ENCODE assay signal across 19 cellular contexts in genomic region chr1:116314305-116314919, GRCh38.
"Had no signal": no experiment of that assay in that cellular context is flagged by ENCODE, and none has a peak within 500 bp of the region (broad histone marks: within the 10 kb centered on the region; RNA-seq: fewer than 3 reads in every experiment).

No MANE protein-coding gene starts in this region.

- H3K27me3 ChIP-seq: colonic mucosa, esophagus squamous epithelium, ovary, transverse colon, vagina had no signal

- ATAC-seq: activated naive CD8-positive, alpha-beta T cell treated with anti-CD3 and anti-CD28 coated beads, Interleukin-2, amount 50 U/mL, for 24 hours; activated T-helper 17 cell treated with anti-CD3 and anti-CD28 coated beads, Interleukin-2, amount 50 U/mL, for 72 hours; lower lobe of right lung; stimulated activated naive B cell treated with anti-CD40 and anti-IgM and Interleukin-4, amounts not matched to agents 10 μg/mL and 1 μg/mL and 100 μg/mL, for 72 hours; T-cell had no signal

- H3K4me1 ChIP-seq: colonic mucosa had no signal

- H3K4me3 ChIP-seq: colonic mucosa, esophagus squamous epithelium, lower lobe of right lung, ovary, transverse colon, vagina had no signal

- DNase-seq: activated CD4-positive, alpha-beta T cell treated with anti-CD3 and anti-CD28 coated beads, Interleukin-2, amount 50 U/mL, for 48 hours; activated naive CD4-positive, alpha-beta T cell treated with anti-CD3 and anti-CD28 coated beads for 36 hours; activated naive CD8-positive, alpha-beta T cell treated with anti-CD3 and anti-CD28 coated beads, Interleukin-2, amount 50 U/mL, for 24 hours; colonic mucosa; esophagus squamous epithelium; kidney glomerular epithelial cell; lower lobe of right lung; ovary; stimulated activated CD4-positive, alpha-beta T cell treated with anti-CD3 and anti-CD28 coated beads, Interleukin-15, amount 100 ng/mL, for 24 hours; stimulated activated CD4-positive, alpha-beta T cell treated with anti-CD3 and anti-CD28 coated beads, Interleukin-4, amount 100 ng/mL, for 1 hour; stimulated activated naive B cell treated with anti-CD40 and anti-IgM and Interleukin-4, amounts not matched to agents 10 μg/mL and 1 μg/mL and 100 μg/mL, for 72 hours; T-cell; T-helper 9 cell; transverse colon had no signal

- FAIRE-seq: astrocyte, endometrium had no signal

- H3K27ac ChIP-seq: colonic mucosa, esophagus squamous epithelium, lower lobe of right lung, ovary, transverse colon, vagina, VCaP had no signal

- H3K36me3 ChIP-seq: colonic mucosa, esophagus squamous epithelium, lower lobe of right lung, ovary, transverse colon, vagina had no signal

- H3K9me3 ChIP-seq: colonic mucosa, esophagus squamous epithelium, lower lobe of right lung, ovary, transverse colon, vagina had no signal
